8 cellular contexts compared by ENCODE assay signal in the genomic region with DNA sequence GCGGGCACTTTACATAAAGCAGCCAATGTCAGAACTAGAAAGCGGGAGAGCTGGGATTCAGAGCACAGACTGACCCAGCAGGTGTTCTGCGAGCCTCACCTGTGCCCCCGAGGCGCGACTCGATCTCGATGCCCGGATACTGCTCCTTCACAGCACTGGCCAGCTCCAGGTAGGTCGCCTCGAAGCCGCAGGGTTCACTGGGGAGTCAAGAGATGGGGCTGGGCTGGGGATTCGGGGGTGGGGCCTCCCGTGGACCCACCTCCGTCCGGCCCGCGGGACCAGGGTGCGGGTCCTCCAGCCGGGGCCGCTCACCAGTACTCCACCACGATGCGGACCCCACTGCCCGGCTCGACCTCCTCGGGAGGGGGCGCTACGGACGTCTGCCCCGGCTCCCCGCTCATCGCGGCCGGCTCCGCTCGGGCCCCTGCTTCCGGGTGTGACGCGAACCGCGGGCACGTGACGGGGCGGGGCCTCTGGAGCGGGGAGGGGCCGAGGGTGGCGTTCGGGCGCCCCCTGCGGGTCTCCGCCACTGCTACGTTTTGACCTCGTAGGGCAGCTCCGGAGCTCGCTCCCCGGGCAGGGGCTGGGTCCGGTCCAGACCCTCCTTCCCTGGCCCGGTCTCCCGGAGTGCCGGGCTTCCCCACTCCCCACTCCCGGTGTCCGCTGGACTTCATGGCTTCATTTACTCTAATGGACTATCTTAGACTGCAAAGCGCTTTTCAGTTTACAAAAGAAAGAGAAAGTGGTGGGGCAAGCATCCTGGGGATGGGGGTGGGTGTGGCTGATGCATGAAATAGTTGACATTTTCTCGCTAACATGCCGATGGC. TPM values are rescaled to one million over a fixed set of nuclear protein-coding genes. Genes with fewer than 3 reads are reported as not detected.
DNase-seq lines count a peak whose midpoint lies in the region; TF ChIP-seq lines count a peak whose summit lies in the region.

A gene with protein sequence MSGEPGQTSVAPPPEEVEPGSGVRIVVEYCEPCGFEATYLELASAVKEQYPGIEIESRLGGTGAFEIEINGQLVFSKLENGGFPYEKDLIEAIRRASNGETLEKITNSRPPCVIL (minus strand): TSS at position 438 of the 827 bp plus-strand sequence. CDS start 37 bp downstream, at position 401.

- peak within 1 kb of the TSS; percentile 88 for H2AFZ ChIP-seq in neuron (ENCODE audit: low read depth, low read length)

- H3K27me3 ChIP-seq in neuron (ENCODE audit: insufficient read depth, low read length) (no peaks in the 10 kb centered on the region), subcutaneous abdominal adipose tissue (ENCODE audit: control insufficient read depth in 5 of 5, insufficient read depth in 4 of 5, low read length in 5 of 5) (no peaks in the 10 kb centered on the region)

- TF ChIP-seq CTCF in foreskin fibroblast (IDR thresholded peaks at IDR 0.05; ENCODE audit: low read depth, low read length): peak; percentile 75

- H3K9me3 ChIP-seq in neuron (ENCODE audit: low read length) (no peaks in the 10 kb centered on the region), subcutaneous abdominal adipose tissue (ENCODE audit: control insufficient read depth in 5 of 5, low read length in 5 of 5) (no peaks in the 10 kb centered on the region)

- peaks cover 4% of the 10 kb centered on the region for H3K4me1 ChIP-seq in neuron (ENCODE audit: insufficient read depth, low read length)
- H3K4me1 ChIP-seq in subcutaneous abdominal adipose tissue (ENCODE audit: control insufficient read depth in 5 of 5, insufficient read depth in 5 of 5, low read length in 5 of 5): peaks cover 3 to 15% (median 10%) of the 10 kb centered on the region in 5 donors

- peak; percentile 88 for DNase-seq in ELR (ENCODE audit: low read depth)
- DNase-seq in H4 (ENCODE audit: low spot score): peak; percentile 54
- DNase-seq in LoVo (ENCODE audit: low spot score): peak; percentile 89
- DNase-seq in SHP77 treated with DMSO at 0.1 percent for 48 hours (lab: John Stamatoyannopoulos, UW): peak; percentile 54
- peak; percentile 95 for DNase-seq in activated gamma-delta T cell treated with Interleukin-2 at 50 U/mL for 16 hours
- peak; percentile 70 to 93 for DNase-seq in foreskin fibroblast

- H3K4me3 ChIP-seq in foreskin fibroblast (ENCODE audit: low read depth in 1 of 2, low read length in 2 of 2) (peak within 1 kb of the TSS; percentile 69 to 96), neuron (ENCODE audit: low read length) (peak within 1 kb of the TSS; percentile 80), subcutaneous abdominal adipose tissue (ENCODE audit: low read depth in 1 of 5, low read length in 5 of 5) (peak within 1 kb of the TSS; percentile 69 to 80 (median 79))

- H3K27ac ChIP-seq in subcutaneous abdominal adipose tissue (ENCODE audit: low read depth, low read length): peak within 1 kb of the TSS; percentile 72

- H3K36me3 ChIP-seq in neuron (ENCODE audit: insufficient read depth, low read length) (peaks cover 30% of the 10 kb centered on the region), subcutaneous abdominal adipose tissue (ENCODE audit: control insufficient read depth in 5 of 5, insufficient read depth in 5 of 5, low read length in 5 of 5) (peaks cover 0 to 34% (median 24%) of the 10 kb centered on the region in 5 donors)

- peak within 1 kb of the TSS in 4 of 5 donors; percentile 52 to 84 (median 78) for H3K9ac ChIP-seq in subcutaneous abdominal adipose tissue (ENCODE audit: low read length in 5 of 5)

RNA-seq across cellular contexts. Expression of the gene that starts here (rescaled TPM):
- total RNA-seq in H4 (2014; rRNA removed; shearing (Covaris generic)): 91.9 and 99.5 TPM in 2 replicates

Comparison
In these comparisons a context has a peak if more than half of its experiments do, and no peak if none do; other contexts are left out.
1. Peak in every context shown above with its lines: DNase-seq, H3K4me3 ChIP-seq and H3K27ac ChIP-seq.